ENCODE assay signal across 8 cellular contexts in the genomic region with DNA sequence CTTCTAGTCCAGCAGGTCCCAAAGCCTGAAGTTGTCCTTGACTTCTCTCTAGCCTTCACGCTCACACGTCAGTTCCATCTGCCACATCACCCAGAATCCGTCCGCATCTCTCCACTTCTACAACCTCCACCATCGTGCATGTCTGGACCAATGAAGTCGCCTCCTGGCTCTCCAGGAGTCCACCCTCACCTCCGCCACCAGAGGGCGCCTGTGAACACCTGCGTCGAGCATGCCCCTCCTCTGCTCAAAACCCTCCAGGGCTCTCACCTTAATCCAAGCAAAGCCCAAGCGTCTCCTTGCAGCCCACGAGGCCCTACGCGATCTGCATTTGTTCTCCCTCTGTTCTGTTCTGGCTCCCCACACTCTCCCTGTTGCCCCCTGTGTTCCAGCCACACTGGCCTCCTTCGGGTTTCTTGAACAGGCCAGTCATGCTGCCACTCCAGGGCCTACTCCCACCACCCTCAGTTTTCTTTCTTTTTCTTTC. TPM values are rescaled to one million over a fixed set of nuclear protein-coding genes. Genes with fewer than 3 reads are reported as not detected.
DNase-seq lines count a peak whose midpoint lies in the region; ATAC-seq and TF ChIP-seq lines count a peak whose summit lies in the region.

No MANE protein-coding gene starts in this region.

- peaks cover 0 to 2% (median 0%) of the 10 kb centered on the region in 7 donors for H3K9me3 Mint-ChIP-seq in CD14-positive monocyte

- peak; percentile 86 for DNase-seq in CD14-positive monocyte (ENCODE audit: low spot score)
- DNase-seq in KBM-7, result peak; percentile 94
- peak; percentile 87 to 88 for DNase-seq in PC-9
- DNase-seq in activated T-cell treated with anti-CD3 and anti-CD28 coated beads for 48 hours (ENCODE audit: low read depth), result peak; percentile 85
- peak; percentile 75 for DNase-seq in fibroblast of mammary gland (ENCODE audit: low read depth)
- no peak for DNase-seq in thoracic aorta (ENCODE audit: low spot score)

- no peaks in the 10 kb centered on the region for H4K20me1 ChIP-seq in PC-9 (ENCODE audit: insufficient read depth)

- H3K27ac ChIP-seq in PC-9, result no peak overlapping the region
- H3K27ac ChIP-seq in neutrophil, result no peak overlapping the region
- H3K27ac ChIP-seq in thoracic aorta, result no peak overlapping the region

- H2AFZ ChIP-seq in PC-9, result peak overlapping the region; percentile 70; the same call in 1 of the 2 replicates

- peak overlapping the region; percentile 61 for H3K4me2 ChIP-seq in PC-9

- H3K36me3 ChIP-seq in PC-9 (ENCODE audit: low read depth) (no peaks in the 10 kb centered on the region), neutrophil (no peaks in the 10 kb centered on the region), thoracic aorta (no peaks in the 10 kb centered on the region)

- intact Hi-C loops in CD14-positive monocyte (cut with micrococcal nuclease) (loop anchor here in 1 of 2 donors (10.0 kb wide), 1 partner anchor 594 kb away; the partner anchor contains the start of gene RPL18A), PC-9 (cut with micrococcal nuclease; ENCODE audit: unreplicated experiment) (loop anchor here (2.0 to 5.0 kb wide), 2 partner anchors 14 to 34 kb away; partner anchors contain the start of gene OCEL1)

- no TSS peak for BruUV-seq in PC-9 (replicated peaks; lab: Mats Ljungman, UMichigan)

- POLR2A ChIA-PET in PC-9 (lab: Charles Lee; ENCODE audit: unreplicated experiment), result no interaction called here

- peak overlapping the region in 1 of 2 donors; percentile 8 for H3K4me3 Mint-ChIP-seq in CD14-positive monocyte

- H3K4me3 ChIP-seq in PC-9, result no peak overlapping the region
- H3K4me3 ChIP-seq in fibroblast of mammary gland (ENCODE audit: control insufficient read depth, low read depth, low read length), result no peak overlapping the region
- no peak overlapping the region for H3K4me3 ChIP-seq in neutrophil (ENCODE audit: low read depth in 1 of 2, low read length in 1 of 2)
- H3K4me3 ChIP-seq in thoracic aorta, result no peak overlapping the region

- H3K4me1 Mint-ChIP-seq in CD14-positive monocyte, result peaks cover 12% of the 10 kb centered on the region

- CTCF ChIA-PET in PC-9 (lab: Charles Lee), result interaction anchor here (0.7 to 1.4 kb wide), 2 partner anchors 10 to 12 kb away, joined by 5 read pairs; no protein-coding TSS in a partner anchor

- H3K27me3 Mint-ChIP-seq in CD14-positive monocyte (ENCODE audit: low read depth in 3 of 3), result peaks cover 0 to 4% (median 2%) of the 10 kb centered on the region in 3 donors

- TF ChIP-seq CTCF in CD14-positive monocyte (IDR thresholded peaks at IDR 0.05) (peak; percentile 96), PC-9 (conservative IDR thresholded peaks at IDR 0.05) (peak; percentile 96), fibroblast of mammary gland (conservative IDR thresholded peaks at IDR 0.05; ENCODE audit: control insufficient read depth, insufficient read depth, low read depth, low read length) (peak; percentile 86), neutrophil (IDR thresholded peaks at IDR 0.05) (peak; percentile 94), thoracic aorta (IDR thresholded peaks at IDR 0.05) (peak; percentile 91)

- in situ Hi-C loops in KBM-7 (cut with MboI; ENCODE audit: low pct_unique_long_range_greater_than_20kb, low sequenced_read_pairs), result no loop called here

- ATAC-seq in GM19455 (IDR thresholded peaks at IDR 0.05; ENCODE audit: unreplicated experiment) (peak; percentile 68), thoracic aorta (ENCODE audit: insufficient number of reproducible peaks, low FRiP score, low read depth) (peak; percentile 59)

- H3F3A ChIP-seq in PC-9 (ENCODE audit: insufficient read depth, low read depth), result peaks cover 18% of the 10 kb centered on the region; the same call in 1 of the 2 replicates

- H3K27me3 ChIP-seq in PC-9 (ENCODE audit: insufficient read depth, low read depth) (no peaks in the 10 kb centered on the region), neutrophil (no peaks in the 10 kb centered on the region), thoracic aorta (replicated peaks; ENCODE audit: insufficient read depth) (no peaks in the 10 kb centered on the region)

- H3K36me3 Mint-ChIP-seq in CD14-positive monocyte, result no peaks in the 10 kb centered on the region

- H3K27ac Mint-ChIP-seq in CD14-positive monocyte, result no peak overlapping the region

- no peaks in the 10 kb centered on the region for H3K9me3 ChIP-seq in PC-9 (ENCODE audit: insufficient read depth, low read depth)
- no peaks in the 10 kb centered on the region for H3K9me3 ChIP-seq in neutrophil
- H3K9me3 ChIP-seq in thoracic aorta, result no peaks in the 10 kb centered on the region

- H3K9me2 ChIP-seq in PC-9 (ENCODE audit: insufficient read depth), result no peaks in the 10 kb centered on the region

- no peaks in the 10 kb centered on the region for H3K79me2 ChIP-seq in PC-9 (ENCODE audit: low read depth)

- H3K4me1 ChIP-seq in PC-9 (replicated peaks; ENCODE audit: insufficient read depth) (peaks cover 20% of the 10 kb centered on the region), neutrophil (ENCODE audit: control insufficient read depth in 1 of 2, insufficient read depth in 1 of 2, low read depth in 1 of 2, low read length in 1 of 2) (peaks cover 3 to 4% of the 10 kb centered on the region in 2 experiments), thoracic aorta (ENCODE audit: control insufficient read depth in 1 of 2, low read depth in 2 of 2) (no peaks in the 10 kb centered on the region)

RNA-seq across cellular contexts. Expression of gene USHBP1, which starts 3.7 kb away (rescaled TPM):
- polyA plus RNA-seq in CD14-positive monocyte, result not detected
- not detected in 2 replicates for total RNA-seq in PC-9 (2021)
- 1 to 10 TPM; 3.5 to 4.0 TPM for total RNA-seq in thoracic aorta

RNA-seq across cellular contexts. Expression of gene BABAM1, which starts 6.4 kb away (rescaled TPM):
- 100 to 1,000 TPM in 1 of 2 donors, 10 to 100 TPM in 1; 90.3 to 106 TPM for polyA plus RNA-seq in CD14-positive monocyte
- 127 and 152 TPM in 2 replicates for total RNA-seq in PC-9 (2021)
- total RNA-seq in thoracic aorta, result 10 to 100 TPM; 55.2 to 87.2 TPM

RNA-seq across cellular contexts. Expression of gene NR2F6, which starts 15.2 kb away (rescaled TPM):
- 1 to 10 TPM in 1 of 2 donors, under 1 TPM in 1; 0.87 to 1.7 TPM for polyA plus RNA-seq in CD14-positive monocyte
- total RNA-seq in PC-9 (2021), result 90.8 and 112 TPM in 2 replicates
- total RNA-seq in thoracic aorta, result 10 to 100 TPM; 42.0 to 68.1 TPM

RNA-seq across cellular contexts. Expression of gene ANKLE1, which starts 20.8 kb away (rescaled TPM):
- polyA plus RNA-seq in CD14-positive monocyte, result 1 to 10 TPM; 1.3 to 2.2 TPM
- total RNA-seq in PC-9 (2021), result 0.65 and 1.2 TPM in 2 replicates
- total RNA-seq in thoracic aorta, result 1 to 10 TPM in 1 of 2 donors, not detected in 1; 1.2 TPM

RNA-seq across cellular contexts. Expression of gene OCEL1, which starts 34.9 kb away (rescaled TPM):
- 10 to 100 TPM; 57.6 to 59.9 TPM for polyA plus RNA-seq in CD14-positive monocyte
- total RNA-seq in PC-9 (2021), result 30.6 and 34.5 TPM in 2 replicates
- 10 to 100 TPM; 12.4 to 13.3 TPM for total RNA-seq in thoracic aorta
